ENCODE assay signal across 7 cellular contexts in the genomic region with DNA sequence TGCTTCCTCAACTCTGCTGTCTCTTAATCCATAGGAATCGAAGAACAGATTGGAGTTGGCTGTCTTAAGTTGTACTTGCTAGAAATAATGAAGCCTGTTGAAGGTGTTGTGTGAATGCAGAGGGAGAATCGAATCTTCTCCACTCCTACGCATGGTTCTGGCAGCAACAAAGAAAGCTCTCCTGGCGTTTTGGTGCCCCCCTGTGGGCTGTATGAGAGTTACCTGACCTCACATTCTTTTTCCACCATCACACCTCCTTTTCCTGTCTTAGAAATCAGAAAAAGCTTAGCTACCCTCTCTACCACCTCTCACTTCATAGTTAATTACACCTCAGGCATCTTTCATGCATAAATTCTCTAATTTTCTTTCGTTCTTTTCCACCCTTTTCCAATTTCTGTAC. TPM values are rescaled to one million over a fixed set of nuclear protein-coding genes. Genes with fewer than 3 reads are reported as not detected.
A peak's percentile ranks its signal among the peaks of the same experiment; 100 is the strongest.
DNase-seq lines count a peak whose midpoint lies in the region; ATAC-seq and TF ChIP-seq lines count a peak whose summit lies in the region.

No MANE protein-coding gene starts in this region.

- ATAC-seq in memory B cell (ENCODE audit: low read depth) = peak; percentile 66
- ATAC-seq in stimulated activated naive B cell treated with anti-CD40 and anti-IgM and Interleukin-4, amounts not matched to agents 10 μg/mL and 1 μg/mL and 100 μg/mL, for 72 hours (replicated peaks) = peak; percentile 71

- peaks cover 5 to 13% (median 11%) of the 10 kb centered on the region in 3 experiments; a peak in 6 of 7 replicates for H3K36me3 Mint-ChIP-seq in H9 (ENCODE audit: insufficient read depth in 1 of 3, low read depth in 3 of 3)
- H3K36me3 Mint-ChIP-seq in memory B cell = peaks cover 11% of the 10 kb centered on the region
- peaks cover 5 to 7% of the 10 kb centered on the region in 2 donors for H3K36me3 Mint-ChIP-seq in stimulated activated naive B cell treated with anti-CD40 and anti-IgM and Interleukin-4, amounts not matched to agents 10 μg/mL and 1 μg/mL and 100 μg/mL, for 72 hours

- H3K79me2 ChIP-seq in H9 (ENCODE audit: insufficient read depth, low read length) = no peaks in the 10 kb centered on the region

- no peak overlapping the region for H3K9ac ChIP-seq in H9 (ENCODE audit: extremely low read depth, insufficient read length, low read length)

- no peak overlapping the region for H3K4me3 Mint-ChIP-seq in H9
- no peak overlapping the region for H3K4me3 Mint-ChIP-seq in memory B cell
- no peak overlapping the region for H3K4me3 Mint-ChIP-seq in stimulated activated naive B cell treated with anti-CD40 and anti-IgM and Interleukin-4, amounts not matched to agents 10 μg/mL and 1 μg/mL and 100 μg/mL, for 72 hours

- H3K4me1 Mint-ChIP-seq in H9 (peaks cover 0 to 2% of the 10 kb centered on the region in 2 experiments; a peak in 1 of 4 replicates), memory B cell (peaks cover 7% of the 10 kb centered on the region)
- H3K4me1 Mint-ChIP-seq in stimulated activated naive B cell treated with anti-CD40 and anti-IgM and Interleukin-4, amounts not matched to agents 10 μg/mL and 1 μg/mL and 100 μg/mL, for 72 hours = peaks cover 11 to 14% of the 10 kb centered on the region in 2 donors

- H3K27me3 Mint-ChIP-seq in H9 (ENCODE audit: low read depth) (no peaks in the 10 kb centered on the region), memory B cell (no peaks in the 10 kb centered on the region)
- H3K27me3 Mint-ChIP-seq in stimulated activated naive B cell treated with anti-CD40 and anti-IgM and Interleukin-4, amounts not matched to agents 10 μg/mL and 1 μg/mL and 100 μg/mL, for 72 hours = no peaks in the 10 kb centered on the region

- H2AK5ac ChIP-seq in H9 (ENCODE audit: insufficient read length, low read length) = no peak overlapping the region

- no peaks in the 10 kb centered on the region for H4K20me1 ChIP-seq in H9 (ENCODE audit: control insufficient read depth, insufficient read depth, insufficient read length)

- H3K4me3 ChIP-seq in GM12865 (ENCODE audit: low read depth, low read length) (no peak overlapping the region), choroid plexus epithelial cell (ENCODE audit: low read depth, low read length) (no peak overlapping the region)

- H3K9me3 ChIP-seq in H9 (ENCODE audit: control insufficient read depth, low read depth, low read length) = peaks cover 5% of the 10 kb centered on the region

- H3K4ac ChIP-seq in H9 (ENCODE audit: low read depth, low read length) = no peak overlapping the region

- no peak overlapping the region for H3T11ph ChIP-seq in H9 (ENCODE audit: low read length)

- TF ChIP-seq CTCF in GM12865 (IDR thresholded peaks at IDR 0.05; ENCODE audit: insufficient read depth, low read depth, low read length, missing control alignments) (peak; percentile 50), H9 (conservative IDR thresholded peaks at IDR 0.05) (peak; percentile 72), choroid plexus epithelial cell (conservative IDR thresholded peaks at IDR 0.05; ENCODE audit: low read depth, low read length) (peak; percentile 72)

- no peak overlapping the region for H3K14ac ChIP-seq in H9 (ENCODE audit: insufficient read depth, low read length)

- no peak overlapping the region for H2AFZ ChIP-seq in H9 (ENCODE audit: low read length)

- no peak overlapping the region for H3K27ac Mint-ChIP-seq in H9
- H3K27ac Mint-ChIP-seq in memory B cell = no peak overlapping the region
- H3K27ac Mint-ChIP-seq in stimulated activated naive B cell treated with anti-CD40 and anti-IgM and Interleukin-4, amounts not matched to agents 10 μg/mL and 1 μg/mL and 100 μg/mL, for 72 hours = no peak overlapping the region

- H4K5ac ChIP-seq in H9 (ENCODE audit: insufficient read length, low read depth, low read length) = no peak overlapping the region

- no peak overlapping the region for H3K18ac ChIP-seq in H9 (ENCODE audit: insufficient read length, low read depth, low read length)

- H4K8ac ChIP-seq in H9 (replicated peaks; ENCODE audit: insufficient read length, low read depth, low read length) = no peak overlapping the region

- no peak overlapping the region for H3K56ac ChIP-seq in H9 (ENCODE audit: insufficient read length, low read depth, low read length)

- DNase-seq in GM12865 (ENCODE audit: low read depth) = peak; percentile 73
- peak; percentile 34 for DNase-seq in H9
- DNase-seq in NCI-H1105 treated with DMSO at 0.1 percent for 48 hours (lab: John Stamatoyannopoulos, UW) = peak; percentile 35
- peak; percentile 10 for DNase-seq in activated CD4-positive, CD25-positive, alpha-beta regulatory T cell treated with anti-CD3 and anti-CD28 coated beads, Interleukin-2, amount 50 U/mL, for 16 hours (ENCODE audit: low read depth, low spot score)
- DNase-seq in choroid plexus epithelial cell (ENCODE audit: low read depth) = peak; percentile 58
- DNase-seq in memory B cell (ENCODE audit: low spot score in 2 of 2) = peak; percentile 39 to 41
- peak; percentile 34 for DNase-seq in stimulated activated naive B cell treated with anti-CD40 and anti-IgM and Interleukin-4, amounts not matched to agents 10 μg/mL and 1 μg/mL and 100 μg/mL, for 72 hours

- H2BK5ac ChIP-seq in H9 (ENCODE audit: insufficient read length, low read length) = no peak overlapping the region

- H3K4me1 ChIP-seq in H9 (ENCODE audit: insufficient read depth, low read length) = no peaks in the 10 kb centered on the region

- no CpG with 5 or more reads among the region's 5 CpGs for WGBS in H9 (ENCODE audit: extremely low coverage, insufficient read length, low lambda C conversion rate)

- H3K4me2 ChIP-seq in H9 (ENCODE audit: insufficient read depth, insufficient read length, low read length) = no peak overlapping the region

- H3K23ac ChIP-seq in H9 (ENCODE audit: insufficient read length, low read depth, low read length) = no peak overlapping the region

- no peak overlapping the region for H2BK12ac ChIP-seq in H9 (ENCODE audit: insufficient read length, low read depth, low read length)

- no peak overlapping the region for H2BK15ac ChIP-seq in H9 (ENCODE audit: low read depth, low read length)

- H3K79me1 ChIP-seq in H9 (ENCODE audit: insufficient read depth, low read depth, low read length, poor library complexity, severe bottlenecking) = no peaks in the 10 kb centered on the region

- H3K27ac ChIP-seq in H9 (ENCODE audit: insufficient read length, low read depth, low read length) = no peak overlapping the region

- no peaks in the 10 kb centered on the region for H3K23me2 ChIP-seq in H9 (ENCODE audit: insufficient read length, low read depth, low read length, poor library complexity, severe bottlenecking)

- H3K9me3 Mint-ChIP-seq in H9 = peaks cover 51 to 68% of the 10 kb centered on the region in 2 experiments
- H3K9me3 Mint-ChIP-seq in memory B cell = no peaks in the 10 kb centered on the region
- no peaks in the 10 kb centered on the region for H3K9me3 Mint-ChIP-seq in stimulated activated naive B cell treated with anti-CD40 and anti-IgM and Interleukin-4, amounts not matched to agents 10 μg/mL and 1 μg/mL and 100 μg/mL, for 72 hours

- no peak overlapping the region for H4K91ac ChIP-seq in H9 (ENCODE audit: insufficient read length, low read depth, low read length)

- H2BK120ac ChIP-seq in H9 (ENCODE audit: low read depth, low read length, poor library complexity, severe bottlenecking) = no peak overlapping the region

- no peaks in the 10 kb centered on the region for H3K27me3 ChIP-seq in H9 (ENCODE audit: insufficient read depth, low read length)

- no peak overlapping the region for H2BK20ac ChIP-seq in H9 (ENCODE audit: low read depth, low read length, poor library complexity, severe bottlenecking)

RNA-seq across cellular contexts. Expression of a gene that starts 16.3 kb away (rescaled TPM):
- 7.3 and 7.7 TPM in 2 replicates for total RNA-seq in H9 (2021)

Comparison
In these comparisons a context has a peak if more than half of its experiments do, and no peak if none do; other contexts are left out.
1. DNase-seq: peak in every context shown above with its lines; median percentile 73 in GM12865; 58 in choroid plexus epithelial cell; 40 in memory B cell; 35 in NCI-H1105 treated with DMSO at 0.1 percent for 48 hours; 34 in H9; 34 in stimulated activated naive B cell treated with anti-CD40 and anti-IgM and Interleukin-4, amounts not matched to agents 10 μg/mL and 1 μg/mL and 100 μg/mL, for 72 hours; 10 in activated CD4-positive, CD25-positive, alpha-beta regulatory T cell treated with anti-CD3 and anti-CD28 coated beads, Interleukin-2, amount 50 U/mL, for 16 hours.